34 cellular contexts compared by ENCODE assay signal in the genomic region with DNA sequence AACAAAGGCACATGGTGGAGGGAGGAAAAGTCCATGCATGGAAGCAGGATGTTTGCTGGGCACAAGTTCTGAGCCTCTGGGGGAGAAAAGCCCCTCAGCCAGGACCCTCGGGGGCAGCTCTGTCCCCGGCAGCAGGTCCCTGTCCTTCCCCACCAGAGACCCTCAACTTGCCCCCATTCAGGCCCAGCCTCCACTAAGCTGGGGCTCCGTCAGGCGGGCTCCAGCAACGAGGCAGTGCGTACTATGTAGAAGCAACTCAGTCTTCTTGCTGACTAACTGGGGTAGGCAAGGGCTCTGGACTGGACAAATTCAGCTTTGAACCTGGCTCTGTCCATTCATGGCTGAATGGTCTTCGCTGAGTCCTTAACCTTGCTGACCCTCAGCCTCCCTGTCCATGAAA. TPM values are rescaled to one million over a fixed set of nuclear protein-coding genes. Genes with fewer than 3 reads are reported as not detected.
"Had no signal": no experiment of that assay in that cellular context is flagged by ENCODE, and none has a peak within 500 bp of the region (broad histone marks: within the 10 kb centered on the region; RNA-seq: fewer than 3 reads in every experiment).

No MANE protein-coding gene starts in this region.

- H3K36me3 Mint-ChIP-seq: activated naive CD8-positive, alpha-beta T cell; brain; WTC11 had no signal

- H3K36me3 ChIP-seq: breast epithelium, cardiac muscle cell, esophagus muscularis mucosa, gastrocnemius medialis, heart right ventricle had no signal

- H3K27ac ChIP-seq: breast epithelium, cardiac muscle cell, coronary artery, esophagus muscularis mucosa, foreskin keratinocyte, gastrocnemius medialis, heart right ventricle, VCaP had no signal

- H3K27ac Mint-ChIP-seq: activated CD4-positive, alpha-beta memory T cell treated with anti-CD3 and anti-CD28 coated beads, Interleukin-2, amount 10 ng/mL, durations not matched to agents 7 days and 5 days; activated CD4-positive, alpha-beta T cell treated with anti-CD3 and anti-CD28 coated beads, Interleukin-2, amount 10 ng/mL, durations not matched to agents 7 days and 5 days; activated naive CD8-positive, alpha-beta T cell; activated T-cell treated with anti-CD3 and anti-CD28 coated beads, Interleukin-2, amount 50 U/mL, for 24 hours; activated T-helper 17 cell treated with anti-CD3 and anti-CD28 coated beads, Interleukin-2, amount 50 U/mL, for 72 hours; dendritic cell treated with granulocyte-macrophage colony-stimulating factor and Interleukin-4, amounts not matched to agents 40 ng/mL and 50 ng/mL, for 4 days; endodermal cell; WTC11 had no signal

- H3K4me3 Mint-ChIP-seq: activated CD4-positive, alpha-beta memory T cell treated with anti-CD3 and anti-CD28 coated beads, Interleukin-2, amount 10 ng/mL, durations not matched to agents 7 days and 5 days; activated CD4-positive, alpha-beta T cell treated with anti-CD3 and anti-CD28 coated beads, Interleukin-2, amount 10 ng/mL, durations not matched to agents 7 days and 5 days; activated naive CD8-positive, alpha-beta T cell; activated T-cell treated with anti-CD3 and anti-CD28 coated beads, Interleukin-2, amount 50 U/mL, for 24 hours; activated T-helper 17 cell treated with anti-CD3 and anti-CD28 coated beads, Interleukin-2, amount 50 U/mL, for 72 hours; brain; dendritic cell treated with granulocyte-macrophage colony-stimulating factor and Interleukin-4, amounts not matched to agents 40 ng/mL and 50 ng/mL, for 4 days; endodermal cell; WTC11 had no signal

- H3K9me3 Mint-ChIP-seq: activated CD4-positive, alpha-beta memory T cell treated with anti-CD3 and anti-CD28 coated beads, Interleukin-2, amount 10 ng/mL, durations not matched to agents 7 days and 5 days; activated CD4-positive, alpha-beta T cell treated with anti-CD3 and anti-CD28 coated beads, Interleukin-2, amount 10 ng/mL, durations not matched to agents 7 days and 5 days; activated T-cell treated with anti-CD3 and anti-CD28 coated beads, Interleukin-2, amount 50 U/mL, for 24 hours; activated T-helper 17 cell treated with anti-CD3 and anti-CD28 coated beads, Interleukin-2, amount 50 U/mL, for 72 hours; dendritic cell treated with granulocyte-macrophage colony-stimulating factor and Interleukin-4, amounts not matched to agents 40 ng/mL and 50 ng/mL, for 4 days; endodermal cell; WTC11 had no signal

- H3K4me1 Mint-ChIP-seq: activated CD4-positive, alpha-beta memory T cell treated with anti-CD3 and anti-CD28 coated beads, Interleukin-2, amount 10 ng/mL, durations not matched to agents 7 days and 5 days; activated CD4-positive, alpha-beta T cell treated with anti-CD3 and anti-CD28 coated beads, Interleukin-2, amount 10 ng/mL, durations not matched to agents 7 days and 5 days; activated T-helper 17 cell treated with anti-CD3 and anti-CD28 coated beads, Interleukin-2, amount 50 U/mL, for 72 hours; brain; endodermal cell had no signal

- H3K4me1 ChIP-seq: breast epithelium, esophagus muscularis mucosa, foreskin keratinocyte, gastrocnemius medialis, heart right ventricle had no signal

- H3K27me3 ChIP-seq: dorsolateral prefrontal cortex, gastrocnemius medialis had no signal

- H3K9me3 ChIP-seq: breast epithelium, esophagus muscularis mucosa, gastrocnemius medialis, heart right ventricle had no signal

- H3K4me3 ChIP-seq: breast epithelium, cardiac muscle cell, coronary artery, dorsolateral prefrontal cortex, esophagus muscularis mucosa, gastrocnemius medialis, heart right ventricle had no signal

- ATAC-seq: activated T-helper 17 cell treated with anti-CD3 and anti-CD28 coated beads, Interleukin-2, amount 50 U/mL, for 72 hours; foreskin keratinocyte; gastrocnemius medialis; heart right ventricle; WTC11 had no signal

- DNase-seq: activated CD4-positive, alpha-beta memory T cell treated with anti-CD3 and anti-CD28 coated beads, Interleukin-2, amount 10 ng/mL, durations not matched to agents 7 days and 5 days; activated CD4-positive, alpha-beta T cell treated with anti-CD3 and anti-CD28 coated beads for 1 hour; activated CD4-positive, alpha-beta T cell treated with anti-CD3 and anti-CD28 coated beads for 4 hours; activated CD4-positive, alpha-beta T cell treated with anti-CD3 and anti-CD28 coated beads, Interleukin-2, amount 10 ng/mL, durations not matched to agents 7 days and 5 days; activated CD4-positive, alpha-beta T cell treated with anti-CD3 and anti-CD28 coated beads, Interleukin-2, amount 50 U/mL, for 4 hours; activated CD8-positive, alpha-beta memory T cell treated with anti-CD3 and anti-CD28 coated beads, Interleukin-2, amount 50 U/mL, for 48 hours; activated effector memory CD4-positive, alpha-beta T cell treated with Interleukin-2 at 50 U/mL for 16 hours; activated gamma-delta T cell treated with Interleukin-2 at 50 U/mL for 16 hours; activated naive CD4-positive, alpha-beta T cell treated with anti-CD3 and anti-CD28 coated beads, Interleukin-2, amount 50 U/mL, for 16 hours; activated naive CD4-positive, alpha-beta T cell treated with Interleukin-2 at 50 U/mL for 16 hours; activated T-cell treated with anti-CD3 and anti-CD28 coated beads for 4 hours; activated T-cell treated with anti-CD3 and anti-CD28 coated beads, Interleukin-2, amount 50 U/mL, for 24 hours; amniotic stem cell; central memory CD4-positive, alpha-beta T cell; cerebellar nuclear complex; effector memory CD4-positive, alpha-beta T cell; endodermal cell; erythroblast; foreskin keratinocyte; gastrocnemius medialis; heart right ventricle; T-helper 2 cell had no signal

RNA-seq across cellular contexts. Expression of a gene that starts 23.0 kb away (rescaled TPM):
- total RNA-seq: activated CD4-positive, alpha-beta memory T cell treated with anti-CD3 and anti-CD28 coated beads, Interleukin-2, amount 10 ng/mL, durations not matched to agents 7 days and 5 days; activated CD4-positive, alpha-beta T cell treated with anti-CD3 and anti-CD28 coated beads, Interleukin-2, amount 10 ng/mL, durations not matched to agents 7 days and 5 days; activated T-helper 17 cell treated with anti-CD3 and anti-CD28 coated beads, Interleukin-2, amount 50 U/mL, for 72 hours; esophagus muscularis mucosa; foreskin keratinocyte; heart right ventricle; T-helper 1 cell treated with Interleukin-12 subunit alpha and Interleukin-12 subunit beta and Interleukin-4 antibody, amounts not matched to agents 30 ng/mL and 1 ng/mL, for 36 hours had no signal
- polyA plus RNA-seq: foreskin keratinocyte, heart right ventricle had no signal

RNA-seq across cellular contexts. Expression of a gene that starts 25.1 kb away (rescaled TPM):
- total RNA-seq: activated CD4-positive, alpha-beta memory T cell treated with anti-CD3 and anti-CD28 coated beads, Interleukin-2, amount 10 ng/mL, durations not matched to agents 7 days and 5 days; activated CD4-positive, alpha-beta T cell treated with anti-CD3 and anti-CD28 coated beads, Interleukin-2, amount 10 ng/mL, durations not matched to agents 7 days and 5 days; activated T-helper 17 cell treated with anti-CD3 and anti-CD28 coated beads, Interleukin-2, amount 50 U/mL, for 72 hours; breast epithelium; cardiac muscle cell; esophagus muscularis mucosa; foreskin keratinocyte; gastrocnemius medialis; heart right ventricle; T-helper 1 cell treated with Interleukin-12 subunit alpha and Interleukin-12 subunit beta and Interleukin-4 antibody, amounts not matched to agents 30 ng/mL and 1 ng/mL, for 36 hours; WTC11 had no signal
- polyA plus RNA-seq: cardiac muscle cell, foreskin keratinocyte, heart right ventricle had no signal

RNA-seq across cellular contexts. Expression of a gene that starts 33.3 kb away (rescaled TPM):
- total RNA-seq: activated CD4-positive, alpha-beta memory T cell treated with anti-CD3 and anti-CD28 coated beads, Interleukin-2, amount 10 ng/mL, durations not matched to agents 7 days and 5 days; activated CD4-positive, alpha-beta T cell treated with anti-CD3 and anti-CD28 coated beads, Interleukin-2, amount 10 ng/mL, durations not matched to agents 7 days and 5 days; activated T-helper 17 cell treated with anti-CD3 and anti-CD28 coated beads, Interleukin-2, amount 50 U/mL, for 72 hours; breast epithelium; cardiac muscle cell; endodermal cell; esophagus muscularis mucosa; foreskin keratinocyte; gastrocnemius medialis; heart right ventricle; T-helper 1 cell treated with Interleukin-12 subunit alpha and Interleukin-12 subunit beta and Interleukin-4 antibody, amounts not matched to agents 30 ng/mL and 1 ng/mL, for 36 hours; WTC11 had no signal
- polyA plus RNA-seq: cardiac muscle cell, foreskin keratinocyte, heart right ventricle had no signal

RNA-seq across cellular contexts. Expression of a gene that starts 42.4 kb away (rescaled TPM):
- total RNA-seq: activated CD4-positive, alpha-beta memory T cell treated with anti-CD3 and anti-CD28 coated beads, Interleukin-2, amount 10 ng/mL, durations not matched to agents 7 days and 5 days; activated CD4-positive, alpha-beta T cell treated with anti-CD3 and anti-CD28 coated beads, Interleukin-2, amount 10 ng/mL, durations not matched to agents 7 days and 5 days; cardiac muscle cell; esophagus muscularis mucosa; foreskin keratinocyte; T-helper 1 cell treated with Interleukin-12 subunit alpha and Interleukin-12 subunit beta and Interleukin-4 antibody, amounts not matched to agents 30 ng/mL and 1 ng/mL, for 36 hours had no signal
- polyA plus RNA-seq: cardiac muscle cell had no signal

RNA-seq across cellular contexts. Expression of a gene that starts 58.8 kb away (rescaled TPM):
- total RNA-seq: activated CD4-positive, alpha-beta memory T cell treated with anti-CD3 and anti-CD28 coated beads, Interleukin-2, amount 10 ng/mL, durations not matched to agents 7 days and 5 days; activated CD4-positive, alpha-beta T cell treated with anti-CD3 and anti-CD28 coated beads, Interleukin-2, amount 10 ng/mL, durations not matched to agents 7 days and 5 days; activated T-helper 17 cell treated with anti-CD3 and anti-CD28 coated beads, Interleukin-2, amount 50 U/mL, for 72 hours; breast epithelium; foreskin keratinocyte; gastrocnemius medialis; T-helper 1 cell treated with Interleukin-12 subunit alpha and Interleukin-12 subunit beta and Interleukin-4 antibody, amounts not matched to agents 30 ng/mL and 1 ng/mL, for 36 hours had no signal
- polyA plus RNA-seq: heart right ventricle had no signal
